In genomic region chr7:87113077-87113476, GRCh38 we compare ENCODE assay signal across 18 cellular contexts.
"Had no signal": no experiment of that assay in that cellular context is flagged by ENCODE, and none has a peak within 500 bp of the region (broad histone marks: within the 10 kb centered on the region; RNA-seq: fewer than 3 reads in every experiment).

No MANE protein-coding gene starts in this region.

- H3K27me3 ChIP-seq: breast epithelium, right lobe of liver, testis, upper lobe of left lung had no signal

- H3K27ac ChIP-seq: breast epithelium, psoas muscle, right lobe of liver, SK-N-MC, testis, upper lobe of left lung, VCaP had no signal

- H3K4me1 ChIP-seq: breast epithelium, psoas muscle, right lobe of liver, testis, upper lobe of left lung had no signal

- H3K4me3 ChIP-seq: breast epithelium, psoas muscle, right lobe of liver, SK-N-MC, testis, upper lobe of left lung had no signal

- H3K9me3 ChIP-seq: breast epithelium, psoas muscle, right lobe of liver, testis, upper lobe of left lung had no signal

- DNase-seq: activated CD4-positive, alpha-beta T cell treated with anti-CD3 and anti-CD28 coated beads for 1 hour; activated CD4-positive, alpha-beta T cell treated with anti-CD3 and anti-CD28 coated beads, Interleukin-2, amount 50 U/mL, for 48 hours; activated CD8-positive, alpha-beta memory T cell treated with anti-CD3 and anti-CD28 coated beads, Interleukin-2, amount 10 ng/mL, durations not matched to agents 7 days and 5 days; activated effector memory CD4-positive, alpha-beta T cell treated with Interleukin-2 at 50 U/mL for 16 hours; activated T-cell treated with anti-CD3 and anti-CD28 coated beads, Interleukin-2, amount 50 U/mL, for 24 hours; amniotic stem cell; dermis blood vessel endothelial cell; effector memory CD8-positive, alpha-beta T cell; hypothalamus; psoas muscle; right lobe of liver; stimulated activated naive CD8-positive, alpha-beta T cell treated with anti-CD3 and anti-CD28 coated beads, Interleukin-15, Interleukin-2, amounts not matched to agents 100 U/mL and 50 U/mL, for 24 hours; T-helper 1 cell; testis; upper lobe of left lung had no signal

- ATAC-seq: activated CD8-positive, alpha-beta memory T cell treated with anti-CD3 and anti-CD28 coated beads, Interleukin-2, amount 10 ng/mL, durations not matched to agents 7 days and 5 days; effector memory CD8-positive, alpha-beta T cell; psoas muscle; right lobe of liver; stimulated activated naive CD8-positive, alpha-beta T cell treated with anti-CD3 and anti-CD28 coated beads, Interleukin-15, Interleukin-2, amounts not matched to agents 100 U/mL and 50 U/mL, for 24 hours had no signal

- H3K36me3 ChIP-seq: breast epithelium, right lobe of liver, upper lobe of left lung had no signal
